17 cellular contexts compared by ENCODE assay signal in genomic region chr16:25177831-25178688, GRCh38. TPM values are rescaled to one million over a fixed set of nuclear protein-coding genes. Genes with fewer than 3 reads are reported as not detected.
DNase-seq lines count a peak whose midpoint lies in the region; ATAC-seq and TF ChIP-seq lines count a peak whose summit lies in the region.
"Had no signal": no experiment of that assay in that cellular context is flagged by ENCODE, and none has a peak within 500 bp of the region (broad histone marks: within the 10 kb centered on the region; RNA-seq: fewer than 3 reads in every experiment).

No MANE protein-coding gene starts in this region.

- intact Hi-C loops in Caco-2 (cut with micrococcal nuclease; ENCODE audit: unreplicated experiment): no loop called here
- intact Hi-C loops in colonic mucosa (cut with DNase I): no loop called here

- TF ChIP-seq CTCF in Caco-2 (IDR thresholded peaks at IDR 0.05; ENCODE audit: insufficient read depth in 1 of 2, low read depth in 1 of 2, low read length in 1 of 2, severe bottlenecking in 1 of 2, unreplicated experiment in 1 of 2): no peak
- TF ChIP-seq CTCF in colonic mucosa (IDR thresholded peaks at IDR 0.05): no peak
- no peak for TF ChIP-seq CTCF in osteoblast (IDR thresholded peaks at IDR 0.05; ENCODE audit: extremely low read depth, low read depth, low read length)

- no TSS peak for BruUV-seq in Caco-2 (replicated peaks; lab: Mats Ljungman, UMichigan)

- POLR2A ChIA-PET in Caco-2 (lab: Charles Lee): no interaction called here

- H3K9me3 ChIP-seq in Caco-2: no peaks in the 10 kb centered on the region
- H3K9me3 ChIP-seq in colonic mucosa: no peaks in the 10 kb centered on the region
- no peaks in the 10 kb centered on the region for H3K9me3 ChIP-seq in osteoblast (ENCODE audit: low read depth, low read length)
- H3K9me3 ChIP-seq: psoas muscle, thoracic aorta had no signal

- no peaks in the 10 kb centered on the region for H4K20me1 ChIP-seq in osteoblast (ENCODE audit: insufficient read depth, low read length)

- peak overlapping the region; percentile 52 for H3K27ac Mint-ChIP-seq in Caco-2 (ENCODE audit: unreplicated experiment)
- H3K27ac Mint-ChIP-seq: activated naive CD8-positive, alpha-beta T cell treated with anti-CD3 and anti-CD28 coated beads for 36 hours had no signal

- H3K9ac ChIP-seq in colonic mucosa (ENCODE audit: low read depth in 2 of 2, low read length in 2 of 2): peak overlapping the region in 1 of 2 donors; percentile 19

- CTCF ChIA-PET in Caco-2 (lab: Charles Lee): no interaction called here

- H3K27me3 ChIP-seq in Caco-2 (replicated peaks; ENCODE audit: control insufficient read depth, insufficient read depth, low read length) (no peaks in the 10 kb centered on the region), colonic mucosa (no peaks in the 10 kb centered on the region), osteoblast (ENCODE audit: insufficient read depth, low read length) (no peaks in the 10 kb centered on the region), H7 (ENCODE audit: control insufficient read depth, insufficient read depth, low read length) (no peaks in the 10 kb centered on the region)

- no peaks in the 10 kb centered on the region for H3K27me3 Mint-ChIP-seq in Caco-2 (ENCODE audit: insufficient read depth, unreplicated experiment)
- H3K27me3 Mint-ChIP-seq: activated naive CD8-positive, alpha-beta T cell treated with anti-CD3 and anti-CD28 coated beads for 36 hours had no signal

- H3K4me3 ChIP-seq in Caco-2 (ENCODE audit: low read depth, low read length) (no peak overlapping the region), colonic mucosa (no peak overlapping the region), osteoblast (ENCODE audit: insufficient read depth, low read length) (no peak overlapping the region), H7 (ENCODE audit: insufficient read depth, low read depth, low read length) (no peak overlapping the region)
- H3K4me3 ChIP-seq: psoas muscle, thoracic aorta had no signal

- no peak for ATAC-seq in HG02798 (IDR thresholded peaks at IDR 0.05; ENCODE audit: poor library complexity, unreplicated experiment)
- no peak for ATAC-seq in GM21717 (IDR thresholded peaks at IDR 0.05; ENCODE audit: unreplicated experiment)
- ATAC-seq: psoas muscle had no signal

- no peaks in the 10 kb centered on the region for H3K9me3 Mint-ChIP-seq in Caco-2 (ENCODE audit: unreplicated experiment)
- H3K9me3 Mint-ChIP-seq: activated naive CD8-positive, alpha-beta T cell treated with anti-CD3 and anti-CD28 coated beads for 36 hours had no signal

- H3K4me3 Mint-ChIP-seq in Caco-2 (ENCODE audit: unreplicated experiment): no peak overlapping the region
- H3K4me3 Mint-ChIP-seq: activated naive CD8-positive, alpha-beta T cell treated with anti-CD3 and anti-CD28 coated beads for 36 hours had no signal

- no peaks in the 10 kb centered on the region for H3K4me1 ChIP-seq in Caco-2
- H3K4me1 ChIP-seq in colonic mucosa: peaks cover 4% of the 10 kb centered on the region
- peaks cover 4% of the 10 kb centered on the region for H3K4me1 ChIP-seq in osteoblast (ENCODE audit: insufficient read depth, low read length)
- H3K4me1 ChIP-seq: psoas muscle had no signal

- H3K27ac ChIP-seq in colonic mucosa (no peak overlapping the region), osteoblast (ENCODE audit: low read depth, low read length) (no peak overlapping the region)
- H3K27ac ChIP-seq: psoas muscle, thoracic aorta had no signal

- H3K36me3 ChIP-seq in Caco-2 (ENCODE audit: control insufficient read depth, insufficient read depth, low read length) (no peaks in the 10 kb centered on the region), colonic mucosa (no peaks in the 10 kb centered on the region), osteoblast (ENCODE audit: insufficient read depth, low read length) (peaks cover 9% of the 10 kb centered on the region), H7 (replicated peaks; ENCODE audit: control insufficient read depth, insufficient read depth, low read length) (peaks cover 2% of the 10 kb centered on the region)

- H2AFZ ChIP-seq in osteoblast (ENCODE audit: low read length): no peak overlapping the region

- H3K4me1 Mint-ChIP-seq in Caco-2 (ENCODE audit: low read depth, unreplicated experiment): no peaks in the 10 kb centered on the region

- peaks cover 12% of the 10 kb centered on the region for H3K36me3 Mint-ChIP-seq in Caco-2 (ENCODE audit: insufficient read depth, unreplicated experiment)

- DNase-seq in Caco-2: peak in 1 of 2 experiments; percentile 31
- DNase-seq in MV-4-11 (lab: John Stamatoyannopoulos, UW): peak; percentile 65
- peak; percentile 58 for DNase-seq in colonic mucosa
- peak; percentile 31 for DNase-seq in osteoblast (ENCODE audit: insufficient read length, low spot score, missing footprints)
- DNase-seq in NCI-H146 (lab: John Stamatoyannopoulos, UW): no peak
- DNase-seq in H7: no peak
- DNase-seq: activated CD4-positive, alpha-beta T cell treated with anti-CD3 and anti-CD28 coated beads for 1 hour; activated naive CD8-positive, alpha-beta T cell treated with anti-CD3 and anti-CD28 coated beads for 36 hours; caudate nucleus; COR-L47; NCI-H2029; NCI-H526 treated with DMSO at 0.1 percent for 48 hours; psoas muscle had no signal

- no peak overlapping the region for H3K4me2 ChIP-seq in osteoblast (ENCODE audit: insufficient read depth, low read length)

- H3K79me2 ChIP-seq in osteoblast (ENCODE audit: insufficient read depth, low read length): no peaks in the 10 kb centered on the region

RNA-seq across cellular contexts. Expression of gene AQP8, which starts 38.7 kb away (rescaled TPM):
- not detected in 2 replicates for total RNA-seq in Caco-2 (2022)
- 100 to 1,000 TPM in 1 of 2 donors, 10 to 100 TPM in 1; 37.1 to 104 TPM for total RNA-seq in colonic mucosa
- total RNA-seq in osteoblast: not detected in 2 replicates
- total RNA-seq in H7 (2014; rRNA removed; shearing (Covaris generic)): not detected in 2 replicates
- total RNA-seq: activated naive CD8-positive, alpha-beta T cell treated with anti-CD3 and anti-CD28 coated beads for 36 hours; frontal cortex had no signal

Comparison
In these comparisons a context has a peak if more than half of its experiments do, and no peak if none do; other contexts are left out.
1. DNase-seq: peak in MV-4-11 (single experiment), colonic mucosa (single experiment) and osteoblast (single experiment); none in NCI-H146 (single experiment) and H7 (single experiment).
2. RNA of gene AQP8, which starts 38.7 kb away (total RNA-seq): 37.1 to 104 TPM in colonic mucosa; not detected in Caco-2, not detected in osteoblast and not detected in H7; every median in the first group is over 10 times any median in the second.